Comparison of ENCODE assay signal across 26 cellular contexts in genomic region chr17:8791248-8791909, GRCh38. TPM values are rescaled to one million over a fixed set of nuclear protein-coding genes. Genes with fewer than 3 reads are reported as not detected.
DNase-seq lines count a peak whose midpoint lies in the region; ATAC-seq, FAIRE-seq and TF ChIP-seq lines count a peak whose summit lies in the region.
"Had no signal": no experiment of that assay in that cellular context is flagged by ENCODE, and none has a peak within 500 bp of the region (broad histone marks: within the 10 kb centered on the region; RNA-seq: fewer than 3 reads in every experiment).

No MANE protein-coding gene starts in this region.

- no peak overlapping the region for H3K4me3 Mint-ChIP-seq in H9
- H3K4me3 Mint-ChIP-seq: activated CD4-positive, alpha-beta memory T cell treated with anti-CD3 and anti-CD28 coated beads for 36 hours; activated naive CD8-positive, alpha-beta T cell treated with anti-CD3 and anti-CD28 coated beads, Interleukin-2, amount 50 U/mL, for 24 hours; brain had no signal

- no peak for FAIRE-seq in A549 (lab: Jason Lieb, UNC)
- FAIRE-seq in K562 (lab: Jason Lieb, UNC), result no peak
- no peak for FAIRE-seq in D721Med (lab: Jason Lieb, UNC)
- FAIRE-seq: GM18507, H54 had no signal

- WGBS in A549 (ENCODE audit: missing lambda C conversion rate), result 46% methylated on average over 4 of the region's 4 CpGs
- no CpG with 5 or more reads among the region's 4 CpGs for WGBS in H9 (ENCODE audit: extremely low coverage, insufficient read length, low lambda C conversion rate)
- 19% methylated on average over 3 of the region's 4 CpGs for WGBS in K562 (ENCODE audit: insufficient coverage, low coverage, missing lambda C conversion rate)
- WGBS in hepatocyte (ENCODE audit: low lambda C conversion rate, missing lambda C conversion rate), result 90% methylated on average over 4 of the region's 4 CpGs

- TF ChIP-seq CTCF in A549 (IDR thresholded peaks at IDR 0.05) (no peak), H9 (conservative IDR thresholded peaks at IDR 0.05) (peak; percentile 64), K562 (IDR thresholded peaks at IDR 0.05 in 2 of 3, conservative IDR thresholded peaks at IDR 0.05 in 1 of 3; ENCODE audit: insufficient read depth in 2 of 3, low read depth in 1 of 3, low read length in 3 of 3) (no peak), hepatocyte (IDR thresholded peaks at IDR 0.05; ENCODE audit: poor library complexity) (peak; percentile 19), D721Med (IDR thresholded peaks at IDR 0.05; ENCODE audit: insufficient read depth, missing control alignments) (no peak)

- H2AFZ ChIP-seq in H9 (ENCODE audit: low read length) (no peak overlapping the region), K562 (ENCODE audit: low read depth, low read length) (no peak overlapping the region), hepatocyte (no peak overlapping the region)

- no peaks in the 10 kb centered on the region for H3K9me2 ChIP-seq in hepatocyte (replicated peaks; ENCODE audit: insufficient read depth)

- no peaks in the 10 kb centered on the region; the same call in 1 of the 2 replicates for H3K27me3 Mint-ChIP-seq in H9 (ENCODE audit: low read depth)

- H3K14ac ChIP-seq in H9 (ENCODE audit: insufficient read depth, low read length), result no peak overlapping the region

- no TSS peak for BruUV-seq in K562 (replicated peaks; lab: Mats Ljungman, UMichigan)

- H3K4me1 ChIP-seq in A549 (no peaks in the 10 kb centered on the region), H9 (ENCODE audit: insufficient read depth, low read length) (no peaks in the 10 kb centered on the region), K562 (replicated peaks in 1 of 2; ENCODE audit: control insufficient read depth in 2 of 2, insufficient read depth in 2 of 2, low read length in 2 of 2) (no peaks in the 10 kb centered on the region), hepatocyte (ENCODE audit: insufficient read depth) (no peaks in the 10 kb centered on the region)
- H3K4me1 ChIP-seq: left ventricle myocardium inferior, tibial artery had no signal

- no peak overlapping the region for H4K5ac ChIP-seq in H9 (ENCODE audit: insufficient read length, low read depth, low read length)

- no peak for TF ChIP-seq EP300 in A549 (IDR thresholded peaks at IDR 0.05)
- TF ChIP-seq EP300 in K562 (IDR thresholded peaks at IDR 0.05; ENCODE audit: low read length), result no peak

- peaks cover 9 to 16% of the 10 kb centered on the region in 2 experiments for H3K9me3 Mint-ChIP-seq in H9

- H2BK20ac ChIP-seq in H9 (ENCODE audit: low read depth, low read length, poor library complexity, severe bottlenecking), result no peak overlapping the region

- ATAC-seq in A549 (peak in 1 of 2 experiments; percentile 51; a peak in 1 of 6 replicates), K562 (no peak), HG03045 (IDR thresholded peaks at IDR 0.05; ENCODE audit: unreplicated experiment) (no peak)
- ATAC-seq: mucosa of descending colon had no signal

- H3K27ac ChIP-seq in A549 (no peak overlapping the region), H9 (ENCODE audit: insufficient read length, low read depth, low read length) (no peak overlapping the region), K562 (ENCODE audit: extremely low read depth, low read depth, low read length) (no peak overlapping the region), hepatocyte (no peak overlapping the region)
- H3K27ac ChIP-seq: BLaER1, left ventricle myocardium inferior, tibial artery had no signal

- POLR2A ChIA-PET in A549 (lab: Yijun Ruan, JAX) (no interaction called here), K562 (lab: Yijun Ruan, JAX) (no interaction called here)

- peaks cover 16 to 24% of the 10 kb centered on the region in 2 experiments for H3K4me1 Mint-ChIP-seq in H9
- H3K4me1 Mint-ChIP-seq: brain had no signal

- H3T11ph ChIP-seq in H9 (ENCODE audit: low read length), result no peak overlapping the region

- in situ Hi-C loops in K562 (cut with MboI), result loop anchor here (25.0 kb wide), 1 partner anchor 729 kb away; no protein-coding TSS in a partner anchor

- no peak overlapping the region for H2BK12ac ChIP-seq in H9 (ENCODE audit: insufficient read length, low read depth, low read length)

- no peak overlapping the region for H3K4me2 ChIP-seq in A549
- H3K4me2 ChIP-seq in H9 (ENCODE audit: insufficient read depth, insufficient read length, low read length), result no peak overlapping the region
- H3K4me2 ChIP-seq in K562 (ENCODE audit: insufficient read depth, low read length), result no peak overlapping the region
- no peak overlapping the region for H3K4me2 ChIP-seq in hepatocyte
- H3K4me2 ChIP-seq: BLaER1 had no signal

- H3K36me3 ChIP-seq in K562 (ENCODE audit: control insufficient read depth, insufficient read depth, low read length) (no peaks in the 10 kb centered on the region), hepatocyte (replicated peaks; ENCODE audit: insufficient read depth, low read depth) (no peaks in the 10 kb centered on the region)
- H3K36me3 ChIP-seq: BLaER1, left ventricle myocardium inferior, tibial artery had no signal

- no peak for TF ChIP-seq RAD21 in A549 (conservative IDR thresholded peaks at IDR 0.05 in 1 of 2, IDR thresholded peaks at IDR 0.05 in 1 of 2)
- TF ChIP-seq RAD21 in K562 (CRISPR knock-in tag; conservative IDR thresholded peaks at IDR 0.05 in 1 of 2, IDR thresholded peaks at IDR 0.05 in 1 of 2), result no peak

- H4K8ac ChIP-seq in H9 (replicated peaks; ENCODE audit: insufficient read length, low read depth, low read length), result no peak overlapping the region

- peaks cover 2 to 10% (median 6%) of the 10 kb centered on the region in 3 experiments; a peak in 6 of 7 replicates for H3K36me3 Mint-ChIP-seq in H9 (ENCODE audit: insufficient read depth in 1 of 3, low read depth in 3 of 3)
- H3K36me3 Mint-ChIP-seq: activated CD4-positive, alpha-beta memory T cell treated with anti-CD3 and anti-CD28 coated beads for 36 hours; brain had no signal

- H3K27me3 ChIP-seq in H9 (ENCODE audit: insufficient read depth, low read length), result no peaks in the 10 kb centered on the region
- peaks cover 7 to 11% of the 10 kb centered on the region in 2 experiments; a peak in 4 of 5 replicates for H3K27me3 ChIP-seq in K562 (ENCODE audit: control insufficient read depth in 2 of 2, insufficient read depth in 2 of 2, low read length in 2 of 2)
- peaks cover 17% of the 10 kb centered on the region for H3K27me3 ChIP-seq in hepatocyte
- H3K27me3 ChIP-seq: BLaER1, tibial artery had no signal

- no peak overlapping the region for H2BK120ac ChIP-seq in H9 (ENCODE audit: low read depth, low read length, poor library complexity, severe bottlenecking)

- H4K20me1 ChIP-seq in H9 (ENCODE audit: control insufficient read depth, insufficient read depth, insufficient read length) (no peaks in the 10 kb centered on the region), K562 (replicated peaks; ENCODE audit: control insufficient read depth, insufficient read depth, low read length) (no peaks in the 10 kb centered on the region), hepatocyte (ENCODE audit: insufficient read depth, poor library complexity, severe bottlenecking) (no peaks in the 10 kb centered on the region)
- H4K20me1 ChIP-seq: BLaER1 had no signal

- H3K9ac ChIP-seq in H9 (ENCODE audit: extremely low read depth, insufficient read length, low read length) (no peak overlapping the region), K562 (ENCODE audit: insufficient read depth in 1 of 2, low read depth in 2 of 2, low read length in 2 of 2) (no peak overlapping the region)
- H3K9ac ChIP-seq: BLaER1 had no signal

- no peaks in the 10 kb centered on the region for H3K9me1 ChIP-seq in K562 (ENCODE audit: control insufficient read depth, insufficient read depth, low read length)

- H3K23me2 ChIP-seq in H9 (ENCODE audit: insufficient read length, low read depth, low read length, poor library complexity, severe bottlenecking), result no peaks in the 10 kb centered on the region

- CTCF ChIA-PET in A549 (lab: Yijun Ruan, JAX) (interaction anchor here (1.1 to 1.3 kb wide), 5 partner anchors 12 to 408 kb away, joined by 3 to 5 read pairs (median 3); no protein-coding TSS in a partner anchor), K562 (lab: Yijun Ruan, JAX; ENCODE audit: low intra/inter-chr PET ratio) (no interaction called here)

- TF ChIP-seq POLR2A in A549 (IDR thresholded peaks at IDR 0.05; ENCODE audit: low read length), result no peak
- no peak for TF ChIP-seq POLR2A in K562 (conservative IDR thresholded peaks at IDR 0.05)

- H2AK5ac ChIP-seq in H9 (ENCODE audit: insufficient read length, low read length), result no peak overlapping the region

- peaks cover 13% of the 10 kb centered on the region; the same call in 2 of the 3 replicates for H3K9me3 ChIP-seq in A549
- peaks cover 5% of the 10 kb centered on the region for H3K9me3 ChIP-seq in H9 (ENCODE audit: control insufficient read depth, low read depth, low read length)
- H3K9me3 ChIP-seq in K562 (replicated peaks; ENCODE audit: control insufficient read depth, insufficient read depth, low read depth, low read length), result no peaks in the 10 kb centered on the region
- H3K9me3 ChIP-seq in hepatocyte (ENCODE audit: low read depth), result no peaks in the 10 kb centered on the region

- H3K4me3 ChIP-seq in A549 (no peak overlapping the region), K562 (no peak overlapping the region), hepatocyte (no peak overlapping the region)
- H3K4me3 ChIP-seq: BLaER1, left ventricle myocardium inferior, mucosa of descending colon, tibial artery had no signal

- H3K56ac ChIP-seq in H9 (ENCODE audit: insufficient read length, low read depth, low read length), result no peak overlapping the region

- DNase-seq in A549 (ENCODE audit: low read depth in 1 of 2, low spot score in 1 of 2) (no peak), H9 (peak; percentile 8), K562 (ENCODE audit: extremely low read depth in 1 of 4, low spot score in 3 of 4) (no peak), hepatocyte (ENCODE audit: low spot score) (no peak), HT-29 (ENCODE audit: low spot score) (no peak), D721Med (ENCODE audit: insufficient read length, low spot score) (no peak)
- no peak for DNase-seq in activated CD4-positive, alpha-beta T cell treated with anti-CD3 and anti-CD28 coated beads for 4 hours
- DNase-seq: activated CD4-positive, alpha-beta memory T cell treated with anti-CD3 and anti-CD28 coated beads for 36 hours; activated effector memory CD4-positive, alpha-beta T cell treated with anti-CD3 and anti-CD28 coated beads, Interleukin-2, amount 50 U/mL, for 16 hours; activated naive CD8-positive, alpha-beta T cell treated with anti-CD3 and anti-CD28 coated beads, Interleukin-2, amount 50 U/mL, for 24 hours; cortex of kidney; hippocampal formation; left ventricle myocardium inferior; mucosa of descending colon; NCI-H526; stimulated activated CD4-positive, alpha-beta T cell treated with anti-CD3 and anti-CD28 coated beads, Interleukin-4, amount 100 ng/mL, for 4 hours; stimulated activated naive CD8-positive, alpha-beta T cell treated with anti-CD3 and anti-CD28 coated beads, Interleukin-15, Interleukin-2, amounts not matched to agents 100 U/mL and 50 U/mL, for 24 hours; tibial artery had no signal

- H3K27ac Mint-ChIP-seq in H9, result no peak overlapping the region
- H3K27ac Mint-ChIP-seq: activated CD4-positive, alpha-beta memory T cell treated with anti-CD3 and anti-CD28 coated beads for 36 hours; activated naive CD8-positive, alpha-beta T cell treated with anti-CD3 and anti-CD28 coated beads, Interleukin-2, amount 50 U/mL, for 24 hours; brain had no signal

- H3K79me2 ChIP-seq in H9 (ENCODE audit: insufficient read depth, low read length), result no peaks in the 10 kb centered on the region
- H3K79me2 ChIP-seq in K562 (ENCODE audit: control insufficient read depth, insufficient read depth, low read length), result no peaks in the 10 kb centered on the region
- H3K79me2 ChIP-seq in hepatocyte, result no peaks in the 10 kb centered on the region

- no peak overlapping the region for H3K23ac ChIP-seq in H9 (ENCODE audit: insufficient read length, low read depth, low read length)

- no peak overlapping the region for H4K91ac ChIP-seq in H9 (ENCODE audit: insufficient read length, low read depth, low read length)

- H2BK15ac ChIP-seq in H9 (ENCODE audit: low read depth, low read length), result no peak overlapping the region

- intact Hi-C loops in K562 (cut with micrococcal nuclease), result no loop called here

- H2BK5ac ChIP-seq in H9 (ENCODE audit: insufficient read length, low read length), result no peak overlapping the region

- no peak overlapping the region for H3K18ac ChIP-seq in H9 (ENCODE audit: insufficient read length, low read depth, low read length)

- H3K4ac ChIP-seq in H9 (ENCODE audit: low read depth, low read length), result no peak overlapping the region

- H3K79me1 ChIP-seq in H9 (ENCODE audit: insufficient read depth, low read depth, low read length, poor library complexity, severe bottlenecking), result no peaks in the 10 kb centered on the region

RNA-seq across cellular contexts. Expression of gene MFSD6L, which starts 7.8 kb away (rescaled TPM):
- polyA plus RNA-seq in A549 (2011; rRNA removed), result not detected in 2 replicates
- not detected in 2 replicates for polyA plus RNA-seq in A549 (2012; cell fraction: cytosol; rRNA removed)
- polyA plus RNA-seq in A549 (2012; cell fraction: nucleus; rRNA removed), result not detected in 2 replicates
- polyA plus RNA-seq in A549 (2017; fragmentation: RNase III; extraction: RNeasy Plus Mini Kit Qiagen cat#74134 plus additional on column Dnase treatment), result not detected in 3 replicates
- not detected in 2 replicates for polyA minus RNA-seq in A549 (2011; rRNA and poly(A)+ RNA removed)
- 2.1 TPM in 2 replicates for total RNA-seq in H9 (2021)
- not detected in 2 replicates for total RNA-seq in K562 (2011; cell fraction: chromatin; rRNA removed; ENCODE audit: low replicate concordance)
- total RNA-seq in K562 (2011; cell fraction: nucleolus; rRNA removed), result not detected in 2 replicates
- not detected in 2 replicates for total RNA-seq in K562 (2011; cell fraction: nucleoplasm; rRNA removed)
- not detected in 2 replicates for total RNA-seq in K562 (2014; rRNA removed)
- not detected in 2 replicates for total RNA-seq in K562 (2014; rRNA removed; fragmentation: Illumina TruSeq; extraction: Trizol)
- not detected in 2 replicates for total RNA-seq in K562 (2015; rRNA removed; fragmentation: Illumina TruSeq; extraction: Trizol)
- not detected in 2 replicates for total RNA-seq in K562 (2021)
- not detected in 2 replicates for polyA plus RNA-seq in K562 (2011; rRNA removed)
- polyA plus RNA-seq in K562 (2011; cell fraction: cytosol; rRNA removed), result not detected in 2 replicates
- not detected in 2 replicates for polyA plus RNA-seq in K562 (2011; cell fraction: nucleus; rRNA removed)
- polyA plus RNA-seq in K562 (2012), result not detected in 2 replicates
- not detected in 2 replicates for polyA plus RNA-seq in K562 (2014; fragmentation: Illumina TruSeq; extraction: Trizol)
- not detected for polyA plus RNA-seq in K562 (2014; fragmentation: Nextera tagmentation; extraction: Ambion mirVana)
- polyA plus RNA-seq in K562 (2014; rRNA removed), result not detected in 2 replicates
- polyA minus RNA-seq in K562 (2011; rRNA and poly(A)+ RNA removed), result not detected in 2 replicates
- polyA minus RNA-seq in K562 (2011; cell fraction: cytosol; rRNA and poly(A)+ RNA removed), result not detected in 2 replicates
- not detected in 2 replicates for polyA minus RNA-seq in K562 (2011; cell fraction: nucleus; rRNA and poly(A)+ RNA removed)
- 1.8 and 2.2 TPM in 2 replicates for total RNA-seq in hepatocyte
- 0.34 and 0.45 TPM in 2 replicates for polyA plus RNA-seq in hepatocyte
- not detected in 2 replicates for total RNA-seq in HT-29 (2014; rRNA removed; shearing (Covaris generic))
- total RNA-seq: A172; activated CD4-positive, alpha-beta memory T cell treated with anti-CD3 and anti-CD28 coated beads for 36 hours; Daoy; fibroblast of villous mesenchyme; left ventricle myocardium inferior had no signal

RNA-seq across cellular contexts. Expression of gene SPDYE4, which starts 33.0 kb away (rescaled TPM):
- not detected in 2 replicates for polyA plus RNA-seq in A549 (2011; rRNA removed)
- not detected in 2 replicates for polyA plus RNA-seq in A549 (2012; cell fraction: cytosol; rRNA removed)
- not detected in 2 replicates for polyA plus RNA-seq in A549 (2012; cell fraction: nucleus; rRNA removed)
- not detected in 3 replicates for polyA plus RNA-seq in A549 (2017; fragmentation: RNase III; extraction: RNeasy Plus Mini Kit Qiagen cat#74134 plus additional on column Dnase treatment)
- not detected in 2 replicates for polyA minus RNA-seq in A549 (2011; rRNA and poly(A)+ RNA removed)
- total RNA-seq in H9 (2021), result not detected in 2 replicates
- not detected in 2 replicates for total RNA-seq in K562 (2011; cell fraction: chromatin; rRNA removed; ENCODE audit: low replicate concordance)
- total RNA-seq in K562 (2011; cell fraction: nucleolus; rRNA removed), result not detected in 2 replicates
- total RNA-seq in K562 (2011; cell fraction: nucleoplasm; rRNA removed), result not detected in 2 replicates
- not detected in 2 replicates for total RNA-seq in K562 (2014; rRNA removed)
- not detected in 2 replicates for total RNA-seq in K562 (2014; rRNA removed; fragmentation: Illumina TruSeq; extraction: Trizol)
- not detected in 2 replicates for total RNA-seq in K562 (2015; rRNA removed; fragmentation: Illumina TruSeq; extraction: Trizol)
- total RNA-seq in K562 (2021), result not detected in 2 replicates
- polyA plus RNA-seq in K562 (2011; rRNA removed), result not detected in 2 replicates
- not detected in 2 replicates for polyA plus RNA-seq in K562 (2011; cell fraction: cytosol; rRNA removed)
- not detected in 2 replicates for polyA plus RNA-seq in K562 (2011; cell fraction: nucleus; rRNA removed)
- not detected in 2 replicates for polyA plus RNA-seq in K562 (2012)
- not detected in 2 replicates for polyA plus RNA-seq in K562 (2014; fragmentation: Illumina TruSeq; extraction: Trizol)
- not detected for polyA plus RNA-seq in K562 (2014; fragmentation: Nextera tagmentation; extraction: Ambion mirVana)
- not detected in 2 replicates for polyA plus RNA-seq in K562 (2014; rRNA removed)
- not detected in 2 replicates for polyA minus RNA-seq in K562 (2011; rRNA and poly(A)+ RNA removed)
- polyA minus RNA-seq in K562 (2011; cell fraction: cytosol; rRNA and poly(A)+ RNA removed), result not detected in 2 replicates
- not detected in 2 replicates for polyA minus RNA-seq in K562 (2011; cell fraction: nucleus; rRNA and poly(A)+ RNA removed)
- not detected in 2 replicates for total RNA-seq in hepatocyte
- not detected in 2 replicates for polyA plus RNA-seq in hepatocyte
- total RNA-seq in HT-29 (2014; rRNA removed; shearing (Covaris generic)), result not detected in 2 replicates
- total RNA-seq: A172; activated CD4-positive, alpha-beta memory T cell treated with anti-CD3 and anti-CD28 coated beads for 36 hours; Daoy; fibroblast of villous mesenchyme; left ventricle myocardium inferior; mucosa of descending colon had no signal

RNA-seq across cellular contexts. Expression of gene CCDC42, which starts 46.7 kb away (rescaled TPM):
- polyA plus RNA-seq in A549 (2011; rRNA removed) (not detected in 2 replicates), A549 (2017; fragmentation: RNase III; extraction: RNeasy Plus Mini Kit Qiagen cat#74134 plus additional on column Dnase treatment) (not detected in 3 replicates), K562 (2011; rRNA removed) (not detected in 2 replicates), K562 (2014; fragmentation: Illumina TruSeq; extraction: Trizol) (not detected in 2 replicates), K562 (2014; fragmentation: Nextera tagmentation; extraction: Ambion mirVana) (not detected), K562 (2014; rRNA removed) (not detected in 2 replicates), hepatocyte (1.7 and 3.2 TPM in 2 replicates)
- polyA plus RNA-seq in A549 (2012; cell fraction: cytosol; rRNA removed), result 0.04 TPM in 1 of 2 replicates, not detected in the other
- not detected in 2 replicates for polyA plus RNA-seq in A549 (2012; cell fraction: nucleus; rRNA removed)
- not detected in 2 replicates for polyA minus RNA-seq in A549 (2011; rRNA and poly(A)+ RNA removed)
- total RNA-seq in H9 (2021) (not detected in 2 replicates), K562 (2014; rRNA removed) (not detected in 2 replicates), K562 (2014; rRNA removed; fragmentation: Illumina TruSeq; extraction: Trizol) (not detected in 2 replicates), K562 (2015; rRNA removed; fragmentation: Illumina TruSeq; extraction: Trizol) (not detected in 2 replicates), K562 (2021) (not detected in 2 replicates), hepatocyte (0.53 TPM in 1 of 2 replicates, not detected in the other)
- total RNA-seq in K562 (2011; cell fraction: chromatin; rRNA removed; ENCODE audit: low replicate concordance), result not detected in 2 replicates
- total RNA-seq in K562 (2011; cell fraction: nucleolus; rRNA removed), result not detected in 2 replicates
- not detected in 2 replicates for total RNA-seq in K562 (2011; cell fraction: nucleoplasm; rRNA removed)
- 0.04 TPM in 1 of 2 replicates, not detected in the other for polyA plus RNA-seq in K562 (2011; cell fraction: cytosol; rRNA removed)
- not detected in 2 replicates for polyA plus RNA-seq in K562 (2011; cell fraction: nucleus; rRNA removed)
- polyA plus RNA-seq in K562 (2012), result not detected in 2 replicates
- polyA minus RNA-seq in K562 (2011; rRNA and poly(A)+ RNA removed), result not detected in 2 replicates
- not detected in 2 replicates for polyA minus RNA-seq in K562 (2011; cell fraction: cytosol; rRNA and poly(A)+ RNA removed)
- polyA minus RNA-seq in K562 (2011; cell fraction: nucleus; rRNA and poly(A)+ RNA removed), result not detected in 2 replicates
- not detected in 2 replicates for total RNA-seq in HT-29 (2014; rRNA removed; shearing (Covaris generic))
- total RNA-seq: A172, Daoy, fibroblast of villous mesenchyme, left ventricle myocardium inferior, mucosa of descending colon had no signal

Comparison
In these comparisons a context has a peak if more than half of its experiments do, and no peak if none do; other contexts are left out.
1. CTCF ChIP-seq: peak in H9 (single experiment) and hepatocyte (single experiment); none in A549 (single experiment), K562 (0 of 3) and D721Med (single experiment).
2. Of the 35 proteins assayed by ChIP-seq in both K562 and A549: peak only in K562: none; only in A549: JUNB; in both: none; in neither: 34.